12 cellular contexts compared by ENCODE assay signal in the genomic region with DNA sequence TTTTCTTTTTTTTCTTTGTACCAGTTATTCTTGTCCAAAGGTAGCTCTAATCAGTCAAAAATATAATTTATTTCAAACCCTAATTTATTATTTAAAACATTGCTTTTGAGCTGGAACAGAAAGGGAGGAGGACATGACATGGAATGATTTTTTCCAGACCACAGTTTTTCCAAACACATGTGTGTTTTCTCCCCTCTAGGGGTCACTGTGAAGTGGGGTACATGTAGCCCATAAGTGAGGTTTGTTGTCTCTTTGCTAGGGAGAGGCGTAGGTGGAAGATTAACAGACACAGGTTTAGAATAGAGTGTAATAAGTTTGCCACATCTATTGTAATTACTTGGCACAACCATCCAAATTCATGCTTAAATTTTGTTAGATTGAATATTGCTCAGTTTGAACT.
DNase-seq lines count a peak whose midpoint lies in the region; ATAC-seq, FAIRE-seq and TF ChIP-seq lines count a peak whose summit lies in the region.
"Had no signal": no experiment of that assay in that cellular context is flagged by ENCODE, and none has a peak within 500 bp of the region (broad histone marks: within the 10 kb centered on the region; RNA-seq: fewer than 3 reads in every experiment).

No MANE protein-coding gene starts in this region.

- peak; percentile 46 for TF ChIP-seq RAD21 in SK-N-SH (IDR thresholded peaks at IDR 0.05; ENCODE audit: low read length)

- TF ChIP-seq POLR2A in GM12891 (IDR thresholded peaks at IDR 0.05; ENCODE audit: low read depth, low read length): no peak

- no peak for TF ChIP-seq EP300 in SK-N-SH (IDR thresholded peaks at IDR 0.05; ENCODE audit: borderline replicate concordance in 1 of 2, low read depth in 1 of 2, low read length in 1 of 2)

- no peaks in the 10 kb centered on the region; a peak in 1 of 4 replicates for H3K4me1 ChIP-seq in SK-N-SH (ENCODE audit: control insufficient read depth in 1 of 2, insufficient read depth in 2 of 2, low read depth in 1 of 2, low read length in 1 of 2)

- no peak overlapping the region for H2AFZ ChIP-seq in SK-N-SH (ENCODE audit: low read depth)

- CTCF ChIA-PET in SK-N-SH (lab: Yijun Ruan, JAX): interaction anchor here (0.8 to 1.5 kb wide), 7 partner anchors 10 to 93 kb away, joined by 3 to 7 read pairs (median 3); no protein-coding TSS in a partner anchor

- H3K79me2 ChIP-seq in SK-N-SH (ENCODE audit: insufficient read depth): peaks cover 45% of the 10 kb centered on the region

- ATAC-seq in HG02571 (IDR thresholded peaks at IDR 0.05; ENCODE audit: unreplicated experiment): no peak
- ATAC-seq: left lobe of liver had no signal

- TF ChIP-seq CTCF in 22Rv1 (IDR thresholded peaks at IDR 0.05) (0 out of 2 replicates have a peak, but pooled peaks have one; percentile 14), GM12872 (IDR thresholded peaks at IDR 0.05; ENCODE audit: insufficient read depth, low read depth, low read length) (peak; percentile 40; the same call in 2 of the 3 replicates), SK-N-SH (IDR thresholded peaks at IDR 0.05) (peak; percentile 53), fibroblast of pulmonary artery (IDR thresholded peaks at IDR 0.05; ENCODE audit: low read length, missing control alignments) (peak; percentile 46)

- H3F3A ChIP-seq in SK-N-SH (replicated peaks; ENCODE audit: insufficient read depth): peaks cover 4% of the 10 kb centered on the region

- no peak for FAIRE-seq in GM12891 (lab: Jason Lieb, UNC)

- POLR2A ChIA-PET in SK-N-SH (lab: Yijun Ruan, JAX): interaction anchor here (1.0 kb wide), 1 partner anchor 13 kb away, joined by 3 read pairs; no protein-coding TSS in a partner anchor

- H3K9me2 ChIP-seq in SK-N-SH: no peaks in the 10 kb centered on the region

- H3K27me3 ChIP-seq in SK-N-SH (ENCODE audit: insufficient read depth): no peaks in the 10 kb centered on the region
- H3K27me3 ChIP-seq: transverse colon had no signal

- no peak overlapping the region for H3K4me3 ChIP-seq in SK-N-SH (ENCODE audit: low read depth in 2 of 2, low read length in 1 of 2)
- no peak overlapping the region for H3K4me3 ChIP-seq in fibroblast of pulmonary artery (replicated peaks; ENCODE audit: low read depth, low read length)
- H3K4me3 ChIP-seq: transverse colon had no signal

- H3K9ac ChIP-seq in SK-N-SH: no peak overlapping the region

- H3K27ac ChIP-seq in 22Rv1 (no peak overlapping the region), SK-N-SH (ENCODE audit: low read depth in 2 of 2, low read length in 1 of 2) (no peak overlapping the region)
- H3K27ac ChIP-seq: transverse colon had no signal

- no peak overlapping the region for H3K4me2 ChIP-seq in SK-N-SH

- H4K20me1 ChIP-seq in SK-N-SH (ENCODE audit: insufficient read depth): no peaks in the 10 kb centered on the region

- H3K9me3 ChIP-seq in SK-N-SH: no peaks in the 10 kb centered on the region
- H3K9me3 ChIP-seq: transverse colon had no signal

- DNase-seq in SK-N-SH (no peak), fibroblast of pulmonary artery (ENCODE audit: low read depth) (peak; percentile 21), KG1 (lab: John Stamatoyannopoulos, UW) (no peak), GM12891 (ENCODE audit: insufficient read length, low spot score) (no peak)
- no peak for DNase-seq in activated effector memory CD4-positive, alpha-beta T cell treated with anti-CD3 and anti-CD28 coated beads, Interleukin-2, amount 50 U/mL, for 16 hours
- DNase-seq: C1 segment of cervical spinal cord, SW 1271, transverse colon had no signal

- 100% methylated on average over 1 of the region's 1 CpG for WGBS in SK-N-SH (ENCODE audit: low lambda C conversion rate)

- H3K36me3 ChIP-seq in SK-N-SH (replicated peaks in 1 of 2; ENCODE audit: control insufficient read depth in 1 of 2, insufficient read depth in 2 of 2, low read length in 1 of 2): peaks cover 46 to 60% of the 10 kb centered on the region in 2 experiments

TF ChIP-seq in SK-N-SH, 30 proteins besides CTCF, POLR2A, EP300 and RAD21:
- TF ChIP-seq POLR2AphosphoS5 (IDR thresholded peaks at IDR 0.05; ENCODE audit: low read depth, low read length): no peak
- peak; percentile 10; the same call in 1 of the 2 replicates for TF ChIP-seq SMC3 (IDR thresholded peaks at IDR 0.05; ENCODE audit: low read depth, low read length)

TF ChIP-seq in GM12891, 5 proteins besides CTCF, POLR2A, EP300 and RAD21:
- no peak for TF ChIP-seq POU2F2 (IDR thresholded peaks at IDR 0.05; ENCODE audit: low read depth, low read length)
- no peak for TF ChIP-seq PAX5 (IDR thresholded peaks at IDR 0.05; ENCODE audit: insufficient read depth, low read length, severe bottlenecking)
- no peak for TF ChIP-seq TAF1 (IDR thresholded peaks at IDR 0.05; ENCODE audit: low read depth, low read length)
- no peak for TF ChIP-seq SPI1 (IDR thresholded peaks at IDR 0.05; ENCODE audit: low read depth, low read length)
- no peak for TF ChIP-seq POLR2AphosphoS5 (IDR thresholded peaks at IDR 0.05; ENCODE audit: low read depth, low read length)
TF ChIP-seq in GM12891: peak in this region for 0.
